ENCODE assay signal across 29 cellular contexts in the genomic region with DNA sequence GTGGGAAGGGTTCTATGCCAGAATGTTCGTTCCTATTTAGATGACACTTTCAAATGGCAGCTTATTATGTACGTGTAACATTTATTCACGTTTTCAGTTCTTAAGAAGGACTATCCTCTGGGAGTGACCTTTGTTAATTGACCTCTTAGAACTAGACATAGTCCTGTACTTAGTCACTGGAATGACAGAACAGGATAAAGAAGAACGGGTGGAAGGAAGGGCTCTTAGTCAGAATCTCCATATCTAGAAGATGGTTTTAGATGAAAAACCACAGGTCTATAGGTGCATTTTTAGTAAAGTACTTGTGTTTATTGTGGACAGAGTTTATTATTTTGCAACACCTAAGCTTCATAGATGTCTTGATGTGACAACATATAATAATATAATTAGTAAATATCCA. TPM values are rescaled to one million over a fixed set of nuclear protein-coding genes. Genes with fewer than 3 reads are reported as not detected.
DNase-seq lines count a peak whose midpoint lies in the region; ATAC-seq and TF ChIP-seq lines count a peak whose summit lies in the region.
"Had no signal": no experiment of that assay in that cellular context is flagged by ENCODE, and none has a peak within 500 bp of the region (broad histone marks: within the 10 kb centered on the region; RNA-seq: fewer than 3 reads in every experiment).

No MANE protein-coding gene starts in this region.

- H3K36me3 Mint-ChIP-seq in neural crest cell (ENCODE audit: low read depth), result no peaks in the 10 kb centered on the region
- H3K36me3 Mint-ChIP-seq in T-helper 2 cell treated with Interferon-gamma antibody and Interleukin-4, amounts not matched to agents 5 μg/mL and 100 μg/mL, for 36 hours (ENCODE audit: low read depth), result peaks cover 28% of the 10 kb centered on the region

- DNase-seq in EL (peak; percentile 77), LHCN-M2 (ENCODE audit: low read depth) (peak; percentile 47), choroid plexus epithelial cell (ENCODE audit: low read depth) (peak; percentile 66), neural crest cell (ENCODE audit: low read depth, low spot score) (no peak), NCI-H446 (lab: John Stamatoyannopoulos, UW) (no peak), NCI-H69 (lab: John Stamatoyannopoulos, UW) (no peak)
- DNase-seq in T-helper 2 cell treated with Interferon-gamma antibody and Interleukin-4, amounts not matched to agents 5 μg/mL and 100 μg/mL, for 36 hours (ENCODE audit: low spot score), result no peak
- DNase-seq: activated CD4-positive, alpha-beta T cell treated with anti-CD3 and anti-CD28 coated beads for 1 hour; activated CD8-positive, alpha-beta T cell treated with anti-CD3 and anti-CD28 coated beads, Interleukin-2, amount 10 ng/mL, durations not matched to agents 7 days and 5 days; amygdala; DMS153; KG1; left ventricle myocardium superior; MM.1S; NCI-H1105 treated with DMSO at 0.1 percent for 48 hours; NCI-H1930; NCI-H524 treated with DMSO at 0.1 percent for 48 hours; PC-9; SHP77; stimulated activated CD4-positive, alpha-beta T cell treated with anti-CD3 and anti-CD28 coated beads, Interleukin-4, amount 100 ng/mL, for 24 hours; T-helper 17 cell; tibial artery had no signal

- H3K4me3 ChIP-seq in choroid plexus epithelial cell (ENCODE audit: low read depth, low read length), result no peak overlapping the region
- H3K4me3 ChIP-seq: BLaER1 treated with 17β-estradiol and CSF1 and Interleukin-3, amounts not matched to agents 10 nM and 100 nM; breast epithelium; PC-9; tibial artery; vagina had no signal

- peaks cover 10% of the 10 kb centered on the region for H3K4me1 Mint-ChIP-seq in neural crest cell
- peaks cover 12% of the 10 kb centered on the region for H3K4me1 Mint-ChIP-seq in T-helper 2 cell treated with Interferon-gamma antibody and Interleukin-4, amounts not matched to agents 5 μg/mL and 100 μg/mL, for 36 hours (ENCODE audit: low read depth)

- no peak overlapping the region for H3K27ac Mint-ChIP-seq in neural crest cell (ENCODE audit: unreplicated experiment)
- no peak overlapping the region for H3K27ac Mint-ChIP-seq in T-helper 2 cell treated with Interferon-gamma antibody and Interleukin-4, amounts not matched to agents 5 μg/mL and 100 μg/mL, for 36 hours
- H3K27ac Mint-ChIP-seq: activated CD8-positive, alpha-beta T cell treated with anti-CD3 and anti-CD28 coated beads, Interleukin-2, amount 10 ng/mL, durations not matched to agents 7 days and 5 days; activated naive CD4-positive, alpha-beta T cell treated with anti-CD3 and anti-CD28 coated beads, Interleukin-2, amount 50 U/mL, for 24 hours; mesothelial cell of epicardium; T-helper 17 cell had no signal

- no peaks in the 10 kb centered on the region for H3K27me3 Mint-ChIP-seq in neural crest cell (ENCODE audit: low read depth)
- no peaks in the 10 kb centered on the region for H3K27me3 Mint-ChIP-seq in T-helper 2 cell treated with Interferon-gamma antibody and Interleukin-4, amounts not matched to agents 5 μg/mL and 100 μg/mL, for 36 hours (ENCODE audit: low read depth)
- H3K27me3 Mint-ChIP-seq: activated naive CD4-positive, alpha-beta T cell treated with anti-CD3 and anti-CD28 coated beads, Interleukin-2, amount 50 U/mL, for 24 hours; T-helper 17 cell had no signal

- no peaks in the 10 kb centered on the region for H3K9me3 Mint-ChIP-seq in neural crest cell
- H3K9me3 Mint-ChIP-seq in T-helper 2 cell treated with Interferon-gamma antibody and Interleukin-4, amounts not matched to agents 5 μg/mL and 100 μg/mL, for 36 hours, result no peaks in the 10 kb centered on the region
- H3K9me3 Mint-ChIP-seq: activated naive CD4-positive, alpha-beta T cell treated with anti-CD3 and anti-CD28 coated beads, Interleukin-2, amount 50 U/mL, for 24 hours; mesothelial cell of epicardium had no signal

- no peak for ATAC-seq in GM19452 (IDR thresholded peaks at IDR 0.05; ENCODE audit: unreplicated experiment)
- ATAC-seq: activated CD8-positive, alpha-beta T cell treated with anti-CD3 and anti-CD28 coated beads, Interleukin-2, amount 10 ng/mL, durations not matched to agents 7 days and 5 days; left ventricle myocardium superior; sciatic nerve; T-helper 17 cell had no signal

- TF ChIP-seq CTCF in choroid plexus epithelial cell (conservative IDR thresholded peaks at IDR 0.05; ENCODE audit: low read depth, low read length), result no peak
- TF ChIP-seq CTCF in neural crest cell (conservative IDR thresholded peaks at IDR 0.05), result no peak

- peak overlapping the region; percentile 21 for H3K4me3 Mint-ChIP-seq in neural crest cell
- no peak overlapping the region for H3K4me3 Mint-ChIP-seq in T-helper 2 cell treated with Interferon-gamma antibody and Interleukin-4, amounts not matched to agents 5 μg/mL and 100 μg/mL, for 36 hours
- H3K4me3 Mint-ChIP-seq: activated CD8-positive, alpha-beta T cell treated with anti-CD3 and anti-CD28 coated beads, Interleukin-2, amount 10 ng/mL, durations not matched to agents 7 days and 5 days; activated naive CD4-positive, alpha-beta T cell treated with anti-CD3 and anti-CD28 coated beads, Interleukin-2, amount 50 U/mL, for 24 hours; mesothelial cell of epicardium; T-helper 17 cell had no signal

RNA-seq across cellular contexts. Expression of gene METTL6, which starts 6.5 kb away (rescaled TPM):
- 26.5 and 26.9 TPM in 2 replicates for total RNA-seq in LHCN-M2 (2014; rRNA removed)
- polyA plus RNA-seq in LHCN-M2 (2012), result 18.0 TPM
- 27.3 and 28.2 TPM in 2 replicates for total RNA-seq in neural crest cell

RNA-seq across cellular contexts. Expression of gene EAF1, which starts 6.5 kb away (rescaled TPM):
- 17.6 and 20.3 TPM in 2 replicates for total RNA-seq in LHCN-M2 (2014; rRNA removed)
- polyA plus RNA-seq in LHCN-M2 (2012), result 6.2 TPM
- 24.9 and 26.3 TPM in 2 replicates for total RNA-seq in neural crest cell

Comparison
In these comparisons a context has a peak if more than half of its experiments do, and no peak if none do; other contexts are left out.
1. DNase-seq: peak in EL (single experiment), LHCN-M2 (single experiment) and choroid plexus epithelial cell (single experiment); none in neural crest cell (single experiment), T-helper 2 cell treated with Interferon-gamma antibody and Interleukin-4, amounts not matched to agents 5 μg/mL and 100 μg/mL, for 36 hours (single experiment), NCI-H446 (0 of 2) and NCI-H69 (single experiment).